9 cellular contexts compared by ENCODE assay signal in genomic region chr15:92226020-92226612, GRCh38.
DNase-seq lines count a peak whose midpoint lies in the region; ATAC-seq lines count a peak whose summit lies in the region.
"Had no signal": no experiment of that assay in that cellular context is flagged by ENCODE, and none has a peak within 500 bp of the region (broad histone marks: within the 10 kb centered on the region; RNA-seq: fewer than 3 reads in every experiment).

No MANE protein-coding gene starts in this region.

- H3K36me3 ChIP-seq in CD8-positive, alpha-beta memory T cell (ENCODE audit: insufficient read depth, low read length): no peaks in the 10 kb centered on the region
- H3K36me3 ChIP-seq: BLaER1 had no signal

- POLR2A ChIA-PET in CD8-positive, alpha-beta memory T cell (lab: Charles Lee): no interaction called here

- ATAC-seq in esophagus mucosa (peak; percentile 38), HG02678 (IDR thresholded peaks at IDR 0.05; ENCODE audit: unreplicated experiment) (no peak)

- no peak overlapping the region for H3K4me3 Mint-ChIP-seq in CD8-positive, alpha-beta memory T cell

- no peaks in the 10 kb centered on the region for H3K9me3 ChIP-seq in CD8-positive, alpha-beta memory T cell (ENCODE audit: low read length)

- H3K4me3 ChIP-seq in CD8-positive, alpha-beta memory T cell (ENCODE audit: low read length): no peak overlapping the region
- H3K4me3 ChIP-seq: BLaER1 had no signal

- no peaks in the 10 kb centered on the region for H3K27me3 ChIP-seq in CD8-positive, alpha-beta memory T cell (ENCODE audit: insufficient read depth, low read length, poor library complexity, severe bottlenecking)
- H3K27me3 ChIP-seq: BLaER1 had no signal

- no peaks in the 10 kb centered on the region for H3K4me1 ChIP-seq in CD8-positive, alpha-beta memory T cell (ENCODE audit: insufficient read depth, low read length)
- H3K4me1 ChIP-seq: BLaER1 had no signal

- H3K27ac Mint-ChIP-seq in CD8-positive, alpha-beta memory T cell: no peak overlapping the region

- DNase-seq in NCI-H1417 (lab: John Stamatoyannopoulos, UW) (peak in 2 of 3 experiments; percentile 46 to 51), NCI-H1417 treated with DMSO at 0.1 percent for 48 hours (lab: John Stamatoyannopoulos, UW) (no peak), NCI-H146 treated with DMSO at 0.1 percent for 48 hours (lab: John Stamatoyannopoulos, UW; ENCODE audit: unreplicated experiment) (peak; percentile 3), pons (ENCODE audit: low spot score) (peak; percentile 83), GM19238 (ENCODE audit: insufficient read length, low spot score) (no peak)
- DNase-seq in CD8-positive, alpha-beta memory T cell: no peak

- H3K27ac ChIP-seq in CD8-positive, alpha-beta memory T cell (ENCODE audit: low read depth, low read length): no peak overlapping the region
- H3K27ac ChIP-seq: BLaER1 had no signal

- no peaks in the 10 kb centered on the region for H3K9me3 Mint-ChIP-seq in CD8-positive, alpha-beta memory T cell

- no peaks in the 10 kb centered on the region for H3K4me1 Mint-ChIP-seq in CD8-positive, alpha-beta memory T cell

- CTCF ChIA-PET in CD8-positive, alpha-beta memory T cell (lab: Charles Lee): interaction anchor here (1.3 to 1.6 kb wide), 2 partner anchors 128 to 130 kb away, joined by 4 to 5 read pairs; no protein-coding TSS in a partner anchor

- H3K36me3 Mint-ChIP-seq in CD8-positive, alpha-beta memory T cell: no peaks in the 10 kb centered on the region

- peaks cover 13 to 40% of the 10 kb centered on the region in 2 donors for H3K27me3 Mint-ChIP-seq in CD8-positive, alpha-beta memory T cell

Comparison
In these comparisons a context has a peak if more than half of its experiments do, and no peak if none do; other contexts are left out.
1. DNase-seq: peak in NCI-H1417 (2 of 3), NCI-H146 treated with DMSO at 0.1 percent for 48 hours (single experiment) and pons (single experiment); none in NCI-H1417 treated with DMSO at 0.1 percent for 48 hours (single experiment), CD8-positive, alpha-beta memory T cell (0 of 5) and GM19238 (single experiment).